Comparison of ENCODE assay signal across 9 cellular contexts in the genomic region with DNA sequence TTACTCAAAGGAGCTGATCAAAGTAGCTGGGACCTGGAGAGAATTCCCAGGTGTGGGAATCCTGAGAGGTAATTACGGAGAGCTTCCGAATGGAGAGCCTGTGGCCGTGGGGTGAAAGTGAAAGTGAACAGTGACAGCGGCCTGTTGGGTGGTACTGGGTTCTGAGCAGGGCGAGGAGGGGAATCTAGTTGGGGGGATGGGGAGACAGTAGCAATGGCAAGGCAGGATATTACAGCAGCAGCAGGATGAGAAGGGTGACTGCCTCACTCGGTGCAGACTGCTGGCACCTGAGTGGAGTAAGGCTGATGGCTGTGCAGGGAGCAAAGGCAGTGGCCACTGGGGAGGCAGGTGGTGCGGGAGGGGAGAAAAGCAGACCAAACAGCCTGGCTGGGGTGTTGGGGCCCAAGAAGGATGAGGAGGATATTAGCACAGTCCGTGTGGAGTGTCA.
A peak's percentile ranks its signal among the peaks of the same experiment; 100 is the strongest.
DNase-seq lines count a peak whose midpoint lies in the region; ATAC-seq and TF ChIP-seq lines count a peak whose summit lies in the region.
"Had no signal": no experiment of that assay in that cellular context is flagged by ENCODE, and none has a peak within 500 bp of the region (broad histone marks: within the 10 kb centered on the region; RNA-seq: fewer than 3 reads in every experiment).

No MANE protein-coding gene starts in this region.

- H3K4me1 Mint-ChIP-seq in activated T-cell treated with anti-CD3 and anti-CD28 coated beads, Interleukin-2, amount 50 U/mL, for 72 hours (ENCODE audit: low read depth): peaks cover 46% of the 10 kb centered on the region

- H3K4me2 ChIP-seq in OCI-LY1 (ENCODE audit: low read length): peak overlapping the region; percentile 94

- no peaks in the 10 kb centered on the region for H3K27me3 ChIP-seq in OCI-LY1 (ENCODE audit: insufficient read depth, low read length)
- H3K27me3 ChIP-seq in iPS-15b (ENCODE audit: control insufficient read depth, insufficient read depth, low read length): no peaks in the 10 kb centered on the region
- H3K27me3 ChIP-seq in stomach smooth muscle (ENCODE audit: control insufficient read depth in 1 of 2, insufficient read depth in 2 of 2, low read length in 2 of 2): no peaks in the 10 kb centered on the region

- H4K20me1 ChIP-seq in OCI-LY1 (ENCODE audit: insufficient read depth, low read length): no peaks in the 10 kb centered on the region

- H3K4me3 ChIP-seq in OCI-LY1 (ENCODE audit: low read depth, low read length, poor library complexity, severe bottlenecking): peak overlapping the region; percentile 61
- no peak overlapping the region for H3K4me3 ChIP-seq in iPS-15b (ENCODE audit: low read depth, low read length)
- peak overlapping the region; percentile 37 to 69 for H3K4me3 ChIP-seq in stomach smooth muscle (ENCODE audit: low read length in 2 of 2)

- no peaks in the 10 kb centered on the region for H3K9me3 Mint-ChIP-seq in activated T-cell treated with anti-CD3 and anti-CD28 coated beads, Interleukin-2, amount 50 U/mL, for 72 hours
- H3K9me3 Mint-ChIP-seq: activated T-helper 2 cell treated with anti-CD3 and anti-CD28 coated beads, Interferon-gamma antibody, Interleukin-2, Interleukin-4, amounts not matched to agents 10 μg/mL and 5 μg/mL and 100 μg/mL, durations not matched to agents 14 hours and 24 hours and 36 hours had no signal

- H3K9ac ChIP-seq in OCI-LY1 (ENCODE audit: low read length) (peak overlapping the region; percentile 69), iPS-15b (ENCODE audit: low read depth, low read length) (peak overlapping the region; percentile 24), stomach smooth muscle (ENCODE audit: low read length in 2 of 2) (peak overlapping the region in 1 of 2 donors; percentile 42)

- no peak for DNase-seq in activated T-cell treated with anti-CD3 and anti-CD28 coated beads, Interleukin-2, amount 50 U/mL, for 72 hours
- DNase-seq in activated T-cell treated with anti-CD3 and anti-CD28 coated beads, Interleukin-2, amount 50 U/mL, for 48 hours: no peak
- no peak for DNase-seq in cerebellar cortex (ENCODE audit: low spot score)
- no peak for DNase-seq in activated effector memory CD4-positive, alpha-beta T cell treated with anti-CD3 and anti-CD28 coated beads, Interleukin-2, amount 50 U/mL, for 16 hours

- no peaks in the 10 kb centered on the region for H3K9me2 ChIP-seq in OCI-LY1 (ENCODE audit: low read depth, low read length)

- H3K4me3 Mint-ChIP-seq in activated T-cell treated with anti-CD3 and anti-CD28 coated beads, Interleukin-2, amount 50 U/mL, for 72 hours: peak overlapping the region; percentile 66 to 74

- H3K27me3 Mint-ChIP-seq in activated T-cell treated with anti-CD3 and anti-CD28 coated beads, Interleukin-2, amount 50 U/mL, for 72 hours (ENCODE audit: low read depth): no peaks in the 10 kb centered on the region

- H3K4me1 ChIP-seq in OCI-LY1 (ENCODE audit: insufficient read depth, low read length, severe bottlenecking) (peaks cover 73% of the 10 kb centered on the region), iPS-15b (ENCODE audit: control insufficient read depth, insufficient read depth, low read length) (no peaks in the 10 kb centered on the region), stomach smooth muscle (ENCODE audit: control insufficient read depth, insufficient read depth, low read length) (peaks cover 16% of the 10 kb centered on the region)

- no peak for ATAC-seq in activated T-cell treated with anti-CD3 and anti-CD28 coated beads, Interleukin-2, amount 50 U/mL, for 72 hours (replicated peaks in 1 of 2)
- ATAC-seq in HG03565 (IDR thresholded peaks at IDR 0.05; ENCODE audit: unreplicated experiment): no peak

- H3K27ac ChIP-seq in OCI-LY1 (ENCODE audit: low read depth, low read length, poor library complexity, severe bottlenecking): peak overlapping the region; percentile 69
- H3K27ac ChIP-seq in stomach smooth muscle (ENCODE audit: low read length): no peak overlapping the region

- H2AFZ ChIP-seq in OCI-LY1 (ENCODE audit: low read length): peak overlapping the region; percentile 86

- H3K27ac Mint-ChIP-seq in activated T-cell treated with anti-CD3 and anti-CD28 coated beads, Interleukin-2, amount 50 U/mL, for 72 hours: no peak overlapping the region
- H3K27ac Mint-ChIP-seq: activated T-helper 2 cell treated with anti-CD3 and anti-CD28 coated beads, Interferon-gamma antibody, Interleukin-2, Interleukin-4, amounts not matched to agents 10 μg/mL and 5 μg/mL and 100 μg/mL, durations not matched to agents 14 hours and 24 hours and 36 hours had no signal

- H3K79me2 ChIP-seq in OCI-LY1 (ENCODE audit: insufficient read depth, low read length): no peaks in the 10 kb centered on the region

- H3K36me3 ChIP-seq in OCI-LY1 (ENCODE audit: insufficient read depth, low read length): no peaks in the 10 kb centered on the region
- no peaks in the 10 kb centered on the region for H3K36me3 ChIP-seq in iPS-15b (ENCODE audit: control insufficient read depth, insufficient read depth, low read length)
- peaks cover 0 to 6% of the 10 kb centered on the region in 2 donors for H3K36me3 ChIP-seq in stomach smooth muscle (ENCODE audit: control insufficient read depth in 2 of 2, insufficient read depth in 2 of 2, low read length in 2 of 2)

- no peak for TF ChIP-seq CTCF in OCI-LY1 (IDR thresholded peaks at IDR 0.05; ENCODE audit: low read length)

- 0 out of 2 replicates have a peak, but pooled peaks cover 5% of the 10 kb centered on the region for H3F3A ChIP-seq in OCI-LY1 (ENCODE audit: insufficient read depth, low read length)

- H3K9me3 ChIP-seq in OCI-LY1 (ENCODE audit: low read length) (no peaks in the 10 kb centered on the region), iPS-15b (ENCODE audit: control insufficient read depth, insufficient read depth, low read length) (no peaks in the 10 kb centered on the region), stomach smooth muscle (ENCODE audit: control insufficient read depth in 2 of 2, low read length in 2 of 2) (no peaks in the 10 kb centered on the region)

- no peaks in the 10 kb centered on the region for H3K36me3 Mint-ChIP-seq in activated T-cell treated with anti-CD3 and anti-CD28 coated beads, Interleukin-2, amount 50 U/mL, for 72 hours (ENCODE audit: insufficient read depth in 2 of 2)
